In the genomic region with DNA sequence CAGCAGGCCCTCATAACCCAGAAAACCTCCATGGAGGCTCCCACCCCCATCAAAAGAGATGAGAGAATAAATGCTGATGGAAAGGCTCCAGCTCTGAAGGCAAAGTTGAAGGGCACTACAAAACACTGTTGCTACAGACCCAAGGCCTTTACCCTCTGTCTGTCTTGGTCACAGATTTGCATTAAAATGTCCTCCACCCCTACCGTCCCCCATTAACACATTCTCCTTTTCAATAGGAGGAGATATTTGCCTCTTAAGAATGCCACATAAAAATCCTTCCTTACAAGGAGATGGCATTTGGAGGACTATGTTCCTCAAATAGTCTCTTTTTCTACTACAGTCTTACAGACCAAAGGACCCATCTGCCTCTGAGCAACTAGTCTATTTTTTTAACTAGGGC, we compare ENCODE assay signal across 16 cellular contexts.
DNase-seq lines count a peak whose midpoint lies in the region; ATAC-seq and TF ChIP-seq lines count a peak whose summit lies in the region.
"Had no signal": no experiment of that assay in that cellular context is flagged by ENCODE, and none has a peak within 500 bp of the region (broad histone marks: within the 10 kb centered on the region; RNA-seq: fewer than 3 reads in every experiment).

No MANE protein-coding gene starts in this region.

- H2BK15ac ChIP-seq in H9 (ENCODE audit: low read depth, low read length), result no peak overlapping the region

- no peak overlapping the region for H3K4me2 ChIP-seq in H9 (ENCODE audit: insufficient read depth, insufficient read length, low read length)
- H3K4me2 ChIP-seq: BLaER1 treated with 17β-estradiol and CSF1 and Interleukin-3, amounts not matched to agents 10 nM and 100 nM had no signal

- no peak overlapping the region for H3K27ac ChIP-seq in H9 (ENCODE audit: insufficient read length, low read depth, low read length)
- H3K27ac ChIP-seq: BLaER1 treated with 17β-estradiol and CSF1 and Interleukin-3, amounts not matched to agents 10 nM and 100 nM had no signal

- no peak overlapping the region for H2BK5ac ChIP-seq in H9 (ENCODE audit: insufficient read length, low read length)

- no peak overlapping the region for H3T11ph ChIP-seq in H9 (ENCODE audit: low read length)

- H3K9me3 Mint-ChIP-seq in H9 (peaks cover 3 to 4% of the 10 kb centered on the region in 2 experiments; a peak in 3 of 5 replicates), WTC11 (peaks cover 8% of the 10 kb centered on the region), Caco-2 (ENCODE audit: unreplicated experiment) (peaks cover 5% of the 10 kb centered on the region)
- H3K9me3 Mint-ChIP-seq: HFFc6 had no signal

- H3K56ac ChIP-seq in H9 (ENCODE audit: insufficient read length, low read depth, low read length), result no peak overlapping the region

- H2AFZ ChIP-seq in H9 (ENCODE audit: low read length), result no peak overlapping the region

- H3K4me1 ChIP-seq in H9 (ENCODE audit: insufficient read depth, low read length) (peaks cover 10% of the 10 kb centered on the region), Caco-2 (no peaks in the 10 kb centered on the region)
- H3K4me1 ChIP-seq: BLaER1 treated with 17β-estradiol and CSF1 and Interleukin-3, amounts not matched to agents 10 nM and 100 nM had no signal

- no peak overlapping the region for H2AK5ac ChIP-seq in H9 (ENCODE audit: insufficient read length, low read length)

- no peak overlapping the region for H2BK20ac ChIP-seq in H9 (ENCODE audit: low read depth, low read length, poor library complexity, severe bottlenecking)

- H3K9me3 ChIP-seq in H9 (ENCODE audit: control insufficient read depth, low read depth, low read length) (no peaks in the 10 kb centered on the region), Caco-2 (no peaks in the 10 kb centered on the region)

- WGBS in H9 (ENCODE audit: extremely low coverage, insufficient read length, low lambda C conversion rate), result no CpG with 5 or more reads among the region's 1 CpG

- no peak overlapping the region for H4K91ac ChIP-seq in H9 (ENCODE audit: insufficient read length, low read depth, low read length)

- TF ChIP-seq CTCF in H9 (conservative IDR thresholded peaks at IDR 0.05), result no peak
- TF ChIP-seq CTCF in WTC11 (IDR thresholded peaks at IDR 0.05), result no peak
- no peak for TF ChIP-seq CTCF in Caco-2 (IDR thresholded peaks at IDR 0.05; ENCODE audit: insufficient read depth in 1 of 2, low read depth in 1 of 2, low read length in 1 of 2, severe bottlenecking in 1 of 2, unreplicated experiment in 1 of 2)

- CTCF ChIA-PET in WTC11 (lab: Charles Lee), result interaction anchor here (0.6 kb wide), 1 partner anchor 363 kb away, joined by 3 read pairs; no protein-coding TSS in a partner anchor
- CTCF ChIA-PET in Caco-2 (lab: Charles Lee), result no interaction called here

- no peak overlapping the region for H3K14ac ChIP-seq in H9 (ENCODE audit: insufficient read depth, low read length)

- H3K4me1 Mint-ChIP-seq in H9 (peaks cover 40 to 47% of the 10 kb centered on the region in 2 experiments), WTC11 (peaks cover 41% of the 10 kb centered on the region), Caco-2 (ENCODE audit: low read depth, unreplicated experiment) (no peaks in the 10 kb centered on the region)
- H3K4me1 Mint-ChIP-seq: CD4-positive, CD25-positive, alpha-beta regulatory T cell had no signal

- H3K27me3 Mint-ChIP-seq in H9 (ENCODE audit: low read depth) (peaks cover 2% of the 10 kb centered on the region; the same call in 1 of the 2 replicates), WTC11 (ENCODE audit: low read depth) (no peaks in the 10 kb centered on the region), Caco-2 (ENCODE audit: insufficient read depth, unreplicated experiment) (no peaks in the 10 kb centered on the region)

- H3K9ac ChIP-seq in H9 (ENCODE audit: extremely low read depth, insufficient read length, low read length), result no peak overlapping the region
- H3K9ac ChIP-seq: BLaER1 treated with 17β-estradiol and CSF1 and Interleukin-3, amounts not matched to agents 10 nM and 100 nM had no signal

- no peak overlapping the region for H3K4ac ChIP-seq in H9 (ENCODE audit: low read depth, low read length)

- H3K4me3 ChIP-seq in Caco-2 (ENCODE audit: low read depth, low read length), result no peak overlapping the region
- H3K4me3 ChIP-seq: BLaER1 treated with 17β-estradiol and CSF1 and Interleukin-3, amounts not matched to agents 10 nM and 100 nM had no signal

- H3K23ac ChIP-seq in H9 (ENCODE audit: insufficient read length, low read depth, low read length), result no peak overlapping the region

- no peaks in the 10 kb centered on the region for H4K20me1 ChIP-seq in H9 (ENCODE audit: control insufficient read depth, insufficient read depth, insufficient read length)
- H4K20me1 ChIP-seq: BLaER1 treated with 17β-estradiol and CSF1 and Interleukin-3, amounts not matched to agents 10 nM and 100 nM had no signal

- H2BK12ac ChIP-seq in H9 (ENCODE audit: insufficient read length, low read depth, low read length), result no peak overlapping the region

- no peak overlapping the region for H4K5ac ChIP-seq in H9 (ENCODE audit: insufficient read length, low read depth, low read length)

- H4K8ac ChIP-seq in H9 (replicated peaks; ENCODE audit: insufficient read length, low read depth, low read length), result no peak overlapping the region

- H3K36me3 Mint-ChIP-seq in H9 (ENCODE audit: insufficient read depth in 1 of 3, low read depth in 3 of 3), result peaks cover 0 to 8% (median 2%) of the 10 kb centered on the region in 3 experiments; a peak in 4 of 7 replicates
- peaks cover 3% of the 10 kb centered on the region; the same call in 1 of the 2 replicates for H3K36me3 Mint-ChIP-seq in WTC11
- no peaks in the 10 kb centered on the region for H3K36me3 Mint-ChIP-seq in Caco-2 (ENCODE audit: insufficient read depth, unreplicated experiment)
- H3K36me3 Mint-ChIP-seq: CD4-positive, CD25-positive, alpha-beta regulatory T cell; IgD-negative memory B cell had no signal

- no peaks in the 10 kb centered on the region for H3K23me2 ChIP-seq in H9 (ENCODE audit: insufficient read length, low read depth, low read length, poor library complexity, severe bottlenecking)

- H3K4me3 Mint-ChIP-seq in H9 (no peak overlapping the region), WTC11 (no peak overlapping the region; the same call in 1 of the 2 replicates), Caco-2 (ENCODE audit: unreplicated experiment) (no peak overlapping the region)
- H3K4me3 Mint-ChIP-seq: CD4-positive, CD25-positive, alpha-beta regulatory T cell; HFFc6; IgD-negative memory B cell had no signal

- DNase-seq in H9, result no peak
- DNase-seq in WTC11 (ENCODE audit: low spot score), result no peak
- peak; percentile 38 for DNase-seq in iPS DF 4.7 (ENCODE audit: extremely low read depth, low spot score)
- peak; percentile 32 for DNase-seq in iPS-NIHi7 (ENCODE audit: extremely low spot score)
- DNase-seq in SKM-1 treated with dmso at 0.1 percent for 144 hours (lab: John Stamatoyannopoulos, UW; ENCODE audit: unreplicated experiment), result no peak
- DNase-seq in Caco-2, result no peak
- no peak for DNase-seq in head of caudate nucleus
- no peak for DNase-seq in stimulated activated CD4-positive, alpha-beta T cell treated with anti-CD3 and anti-CD28 coated beads, Interleukin-15, amount 100 ng/mL, for 24 hours
- DNase-seq: ACHN; Calu3; CD4-positive, CD25-positive, alpha-beta regulatory T cell; DMS 273 treated with DMSO at 0.1 percent for 48 hours; HCEC 1CT; HFFc6 had no signal

- H3K36me3 ChIP-seq in Caco-2 (ENCODE audit: control insufficient read depth, insufficient read depth, low read length), result no peaks in the 10 kb centered on the region
- H3K36me3 ChIP-seq: BLaER1 treated with 17β-estradiol and CSF1 and Interleukin-3, amounts not matched to agents 10 nM and 100 nM had no signal

- H3K27ac Mint-ChIP-seq in H9 (peak overlapping the region; percentile 51 to 87 (median 62); a peak in 4 of 7 replicates), WTC11 (peak overlapping the region; percentile 72; the same call in 1 of the 2 replicates), Caco-2 (ENCODE audit: unreplicated experiment) (no peak overlapping the region)
- H3K27ac Mint-ChIP-seq: CD4-positive, CD25-positive, alpha-beta regulatory T cell; HFFc6; IgD-negative memory B cell had no signal

- H3K79me1 ChIP-seq in H9 (ENCODE audit: insufficient read depth, low read depth, low read length, poor library complexity, severe bottlenecking), result no peaks in the 10 kb centered on the region

- H3K79me2 ChIP-seq in H9 (ENCODE audit: insufficient read depth, low read length), result no peaks in the 10 kb centered on the region

- no peak overlapping the region for H3K18ac ChIP-seq in H9 (ENCODE audit: insufficient read length, low read depth, low read length)

- no peaks in the 10 kb centered on the region for H3K27me3 ChIP-seq in H9 (ENCODE audit: insufficient read depth, low read length)
- H3K27me3 ChIP-seq in Caco-2 (replicated peaks; ENCODE audit: control insufficient read depth, insufficient read depth, low read length), result no peaks in the 10 kb centered on the region
- H3K27me3 ChIP-seq: BLaER1 treated with 17β-estradiol and CSF1 and Interleukin-3, amounts not matched to agents 10 nM and 100 nM had no signal

- POLR2A ChIA-PET in WTC11 (lab: Charles Lee) (no interaction called here), Caco-2 (lab: Charles Lee) (no interaction called here)

- no TSS peak for BruUV-seq in Caco-2 (replicated peaks; lab: Mats Ljungman, UMichigan)

- peak; percentile 91 for ATAC-seq in WTC11

- no peak overlapping the region for H2BK120ac ChIP-seq in H9 (ENCODE audit: low read depth, low read length, poor library complexity, severe bottlenecking)

- intact Hi-C loops in Caco-2 (cut with micrococcal nuclease; ENCODE audit: unreplicated experiment) (no loop called here), head of caudate nucleus (cut with DNase I) (no loop called here)

TF ChIP-seq in WTC11, 78 proteins besides CTCF, POLR2A, EP300 and RAD21:
- TF ChIP-seq NR3C1 (CRISPR knock-in tag; conservative IDR thresholded peaks at IDR 0.05; ENCODE audit: low read depth) (no peak), TEAD1 (CRISPR knock-in tag; IDR thresholded peaks at IDR 0.05) (0 out of 2 replicates have a peak, but pooled peaks have one; percentile 28)

Comparison
In these comparisons a context has a peak if more than half of its experiments do, and no peak if none do; other contexts are left out.
1. DNase-seq: peak in iPS DF 4.7 (single experiment) and iPS-NIHi7 (single experiment); none in H9 (single experiment), WTC11 (single experiment), SKM-1 treated with dmso at 0.1 percent for 144 hours (single experiment), Caco-2 (0 of 2), head of caudate nucleus (0 of 42) and stimulated activated CD4-positive, alpha-beta T cell treated with anti-CD3 and anti-CD28 coated beads, Interleukin-15, amount 100 ng/mL, for 24 hours (single experiment).